Comparison of ENCODE assay signal across 12 cellular contexts in genomic region chr7:80859272-80859970, GRCh38. TPM values are rescaled to one million over a fixed set of nuclear protein-coding genes. Genes with fewer than 3 reads are reported as not detected.
A peak's percentile ranks its signal among the peaks of the same experiment; 100 is the strongest.
DNase-seq lines count a peak whose midpoint lies in the region; TF ChIP-seq lines count a peak whose summit lies in the region.
"Had no signal": no experiment of that assay in that cellular context is flagged by ENCODE, and none has a peak within 500 bp of the region (broad histone marks: within the 10 kb centered on the region; RNA-seq: fewer than 3 reads in every experiment).

No MANE protein-coding gene starts in this region.

- peaks cover 32% of the 10 kb centered on the region for H3K4me1 Mint-ChIP-seq in progenitor cell of endocrine pancreas (ENCODE audit: low read depth)

- DNase-seq in AG10803 (ENCODE audit: low read depth) (peak; percentile 85), RPMI8226 (peak; percentile 59), fibroblast of the aortic adventitia (ENCODE audit: low read depth) (peak; percentile 52), progenitor cell of endocrine pancreas (ENCODE audit: low spot score, unreplicated experiment) (no peak), ecto neural progenitor cell (ENCODE audit: low spot score) (no peak), putamen (ENCODE audit: low spot score) (no peak), NCI-H1694 treated with DMSO at 0.1 percent for 48 hours (lab: John Stamatoyannopoulos, UW) (no peak), GM13977 (ENCODE audit: low spot score) (no peak)
- DNase-seq: caudate nucleus, H7, NCI-H1694, SHP77 treated with DMSO at 0.1 percent for 48 hours had no signal

- H3K9me3 Mint-ChIP-seq in progenitor cell of endocrine pancreas (ENCODE audit: low read depth), result peaks cover 17% of the 10 kb centered on the region

- no peaks in the 10 kb centered on the region for H3K27me3 Mint-ChIP-seq in progenitor cell of endocrine pancreas

- peaks cover 23% of the 10 kb centered on the region for H3K36me3 Mint-ChIP-seq in progenitor cell of endocrine pancreas (ENCODE audit: insufficient read depth)

- peak overlapping the region; percentile 33 for H3K27ac Mint-ChIP-seq in progenitor cell of endocrine pancreas

- H3K4me3 ChIP-seq in AG10803 (ENCODE audit: low read length) (no peak overlapping the region), fibroblast of the aortic adventitia (ENCODE audit: low read depth, low read length) (no peak overlapping the region)

- no peak for TF ChIP-seq CTCF in AG10803 (conservative IDR thresholded peaks at IDR 0.05; ENCODE audit: low read length)
- TF ChIP-seq CTCF in fibroblast of the aortic adventitia (IDR thresholded peaks at IDR 0.05; ENCODE audit: insufficient read depth, low read length), result no peak
- no peak for TF ChIP-seq CTCF in progenitor cell of endocrine pancreas (IDR thresholded peaks at IDR 0.05; ENCODE audit: unreplicated experiment)
- no peak for TF ChIP-seq CTCF in GM13977 (IDR thresholded peaks at IDR 0.05; ENCODE audit: extremely low read depth, insufficient read depth, missing control alignments)

- H3K4me3 Mint-ChIP-seq in progenitor cell of endocrine pancreas (ENCODE audit: low read depth), result no peak overlapping the region

- in situ Hi-C loops in GM13977 (cut with MboI; ENCODE audit: low pct_unique_long_range_greater_than_20kb, low sequenced_read_pairs, unreplicated experiment), result no loop called here

RNA-seq across cellular contexts. Expression of gene SEMA3C, which starts 59.4 kb away (rescaled TPM):
- total RNA-seq in fibroblast of the aortic adventitia (ENCODE audit: low replicate concordance) (208 and 319 TPM in 2 replicates), progenitor cell of endocrine pancreas (136 and 137 TPM in 2 replicates)

Comparison
In these comparisons a context has a peak if more than half of its experiments do, and no peak if none do; other contexts are left out.
1. DNase-seq: peak in AG10803 (single experiment), RPMI8226 (single experiment) and fibroblast of the aortic adventitia (single experiment); none in progenitor cell of endocrine pancreas (single experiment), ecto neural progenitor cell (single experiment), putamen (single experiment), NCI-H1694 treated with DMSO at 0.1 percent for 48 hours (single experiment) and GM13977 (single experiment).